In the genomic region with DNA sequence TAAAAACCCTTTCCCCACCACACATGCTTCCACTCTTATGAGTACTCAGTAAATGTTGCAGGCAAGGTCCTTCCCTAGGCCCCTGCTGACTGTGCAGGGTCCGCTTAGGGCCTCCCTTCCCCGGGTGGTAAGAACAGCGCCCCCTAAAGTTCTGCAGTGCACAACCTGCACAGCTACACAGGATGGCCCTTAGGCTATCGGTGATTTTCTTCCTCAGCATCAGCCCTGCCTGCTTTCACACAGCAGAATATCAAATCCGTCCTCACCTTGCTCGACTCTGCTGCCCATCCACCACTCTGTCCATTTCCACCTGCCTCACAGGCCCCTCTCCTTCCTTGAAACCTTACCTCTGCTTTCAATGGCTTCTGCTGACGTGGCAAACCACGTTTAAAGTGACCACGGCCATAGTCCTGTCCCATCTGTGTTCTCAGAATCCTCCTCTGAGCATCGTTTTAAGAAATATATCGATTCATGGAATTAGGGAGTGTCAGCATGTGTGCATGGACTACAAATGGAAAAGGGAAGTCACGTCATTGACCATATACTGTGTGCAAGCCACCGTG, we compare ENCODE assay signal across 22 cellular contexts. TPM values are rescaled to one million over a fixed set of nuclear protein-coding genes. Genes with fewer than 3 reads are reported as not detected.
DNase-seq lines count a peak whose midpoint lies in the region; ATAC-seq and TF ChIP-seq lines count a peak whose summit lies in the region.
"Had no signal": no experiment of that assay in that cellular context is flagged by ENCODE, and none has a peak within 500 bp of the region (broad histone marks: within the 10 kb centered on the region; RNA-seq: fewer than 3 reads in every experiment).

No MANE protein-coding gene starts in this region.

- peaks cover 7% of the 10 kb centered on the region for H3K27me3 ChIP-seq in A673 (replicated peaks; ENCODE audit: insufficient read depth, low read depth, low read length, poor library complexity)
- H3K27me3 ChIP-seq in OCI-LY1 (ENCODE audit: insufficient read depth, low read length) = no peaks in the 10 kb centered on the region
- H3K27me3 ChIP-seq in endodermal cell (ENCODE audit: control insufficient read depth, insufficient read depth, low read length, poor library complexity, severe bottlenecking) = peaks cover 32% of the 10 kb centered on the region
- H3K27me3 ChIP-seq: tibial nerve had no signal

- H3K9ac ChIP-seq in OCI-LY1 (ENCODE audit: low read length) = no peak overlapping the region
- H3K9ac ChIP-seq in endodermal cell (ENCODE audit: extremely low read depth, low read length, poor library complexity, severe bottlenecking) = no peak overlapping the region

- H3K36me3 ChIP-seq in A673 (ENCODE audit: insufficient read depth, low read length, poor library complexity, severe bottlenecking) (no peaks in the 10 kb centered on the region), OCI-LY1 (ENCODE audit: insufficient read depth, low read length) (no peaks in the 10 kb centered on the region), endodermal cell (ENCODE audit: control insufficient read depth, insufficient read depth, low read length) (no peaks in the 10 kb centered on the region)
- H3K36me3 ChIP-seq: heart left ventricle, tibial nerve had no signal

- H3K9me2 ChIP-seq in OCI-LY1 (ENCODE audit: low read depth, low read length) = no peaks in the 10 kb centered on the region

- no TSS peak for BruUV-seq in A673 (replicated peaks; lab: Mats Ljungman, UMichigan)

- H3K27ac Mint-ChIP-seq in endodermal cell = no peak overlapping the region
- H3K27ac Mint-ChIP-seq: activated CD4-positive, alpha-beta memory T cell treated with anti-CD3 and anti-CD28 coated beads for 36 hours; activated T-helper 17 cell treated with anti-CD3 and anti-CD28 coated beads, Interleukin-2, amount 50 U/mL, for 72 hours had no signal

- ATAC-seq in HG03097 (IDR thresholded peaks at IDR 0.05; ENCODE audit: low FRiP score, unreplicated experiment) = no peak
- ATAC-seq in GM19467 (IDR thresholded peaks at IDR 0.05; ENCODE audit: unreplicated experiment) = no peak
- ATAC-seq: activated T-helper 17 cell treated with anti-CD3 and anti-CD28 coated beads, Interleukin-2, amount 50 U/mL, for 72 hours; heart left ventricle; left colon had no signal

- no peaks in the 10 kb centered on the region for H4K20me1 ChIP-seq in OCI-LY1 (ENCODE audit: insufficient read depth, low read length)

- no peaks in the 10 kb centered on the region for H3F3A ChIP-seq in OCI-LY1 (ENCODE audit: insufficient read depth, low read length)

- POLR2A ChIA-PET in A673 (lab: Charles Lee; ENCODE audit: low non-redundant PET) = no interaction called here

- H2AFZ ChIP-seq in OCI-LY1 (ENCODE audit: low read length) = no peak overlapping the region

- H3K4me1 Mint-ChIP-seq in endodermal cell = no peaks in the 10 kb centered on the region
- H3K4me1 Mint-ChIP-seq: activated T-helper 17 cell treated with anti-CD3 and anti-CD28 coated beads, Interleukin-2, amount 50 U/mL, for 72 hours had no signal

- H3K27ac ChIP-seq in A673 (ENCODE audit: low read depth, low read length, poor library complexity, severe bottlenecking) (no peak overlapping the region), OCI-LY1 (ENCODE audit: low read depth, low read length, poor library complexity, severe bottlenecking) (no peak overlapping the region), endodermal cell (ENCODE audit: low read depth, low read length) (no peak overlapping the region)
- H3K27ac ChIP-seq: heart left ventricle, tibial nerve had no signal

- peaks cover 15% of the 10 kb centered on the region for H3K27me3 Mint-ChIP-seq in endodermal cell (ENCODE audit: insufficient read depth)

- no peak overlapping the region for H3K4me2 ChIP-seq in OCI-LY1 (ENCODE audit: low read length)

- DNase-seq in A673 (ENCODE audit: low spot score) (no peak), endodermal cell (peak; percentile 88), AG08395 (ENCODE audit: low spot score) (no peak)
- no peak for DNase-seq in activated naive CD4-positive, alpha-beta T cell treated with Interleukin-2 at 50 U/mL for 16 hours
- DNase-seq: activated CD4-positive, alpha-beta memory T cell treated with anti-CD3 and anti-CD28 coated beads for 36 hours; amygdala; GOT3; heart left ventricle; left colon; NCI-H1092; NCI-H226; stimulated activated CD4-positive, alpha-beta T cell treated with anti-CD3 and anti-CD28 coated beads, Interleukin-2, amount 100 ng/mL, for 24 hours; stimulated activated CD8-positive, alpha-beta memory T cell treated with anti-CD3 and anti-CD28 coated beads, Interleukin-4, amount 100 ng/mL, for 48 hours; T-helper 1 cell had no signal

- H3K36me3 Mint-ChIP-seq in endodermal cell (ENCODE audit: low read depth) = no peaks in the 10 kb centered on the region
- H3K36me3 Mint-ChIP-seq: activated CD4-positive, alpha-beta memory T cell treated with anti-CD3 and anti-CD28 coated beads for 36 hours had no signal

- H3K4me3 ChIP-seq in A673 (ENCODE audit: low read depth, low read length, poor library complexity, severe bottlenecking) (no peak overlapping the region), GM12875 (ENCODE audit: low read depth, low read length) (no peak overlapping the region), OCI-LY1 (ENCODE audit: low read depth, low read length, poor library complexity, severe bottlenecking) (no peak overlapping the region), endodermal cell (ENCODE audit: low read length) (no peak overlapping the region)
- H3K4me3 ChIP-seq: heart left ventricle, tibial nerve had no signal

- TF ChIP-seq CTCF in A673 (conservative IDR thresholded peaks at IDR 0.05; ENCODE audit: low read depth, low read length) (0 out of 2 replicates have a peak, but pooled peaks have one; percentile 21), GM12875 (IDR thresholded peaks at IDR 0.05; ENCODE audit: borderline replicate concordance, insufficient read depth, low read depth, low read length) (peak; percentile 19; the same call in 1 of the 2 replicates), OCI-LY1 (IDR thresholded peaks at IDR 0.05; ENCODE audit: low read length) (peak; percentile 42; the same call in 1 of the 2 replicates), endodermal cell (conservative IDR thresholded peaks at IDR 0.05) (peak; percentile 89)

- H3K79me2 ChIP-seq in OCI-LY1 (ENCODE audit: insufficient read depth, low read length) = no peaks in the 10 kb centered on the region

- intact Hi-C loops in A673 (cut with micrococcal nuclease; ENCODE audit: unreplicated experiment) = no loop called here

- no peak overlapping the region for H3K4me3 Mint-ChIP-seq in endodermal cell
- H3K4me3 Mint-ChIP-seq: activated CD4-positive, alpha-beta memory T cell treated with anti-CD3 and anti-CD28 coated beads for 36 hours; activated T-helper 17 cell treated with anti-CD3 and anti-CD28 coated beads, Interleukin-2, amount 50 U/mL, for 72 hours had no signal

- H3K9me3 ChIP-seq in A673 (ENCODE audit: low read depth, low read length, poor library complexity, severe bottlenecking) = no peaks in the 10 kb centered on the region
- no peaks in the 10 kb centered on the region for H3K9me3 ChIP-seq in OCI-LY1 (ENCODE audit: low read length)
- no peaks in the 10 kb centered on the region for H3K9me3 ChIP-seq in endodermal cell (ENCODE audit: control insufficient read depth, low read length)
- H3K9me3 ChIP-seq: heart left ventricle, tibial nerve had no signal

- no peaks in the 10 kb centered on the region for H3K9me3 Mint-ChIP-seq in endodermal cell
- H3K9me3 Mint-ChIP-seq: activated CD4-positive, alpha-beta memory T cell treated with anti-CD3 and anti-CD28 coated beads for 36 hours; activated T-helper 17 cell treated with anti-CD3 and anti-CD28 coated beads, Interleukin-2, amount 50 U/mL, for 72 hours had no signal

- no peaks in the 10 kb centered on the region for H3K4me1 ChIP-seq in A673 (ENCODE audit: insufficient read depth, low read length, poor library complexity, severe bottlenecking)
- no peaks in the 10 kb centered on the region for H3K4me1 ChIP-seq in OCI-LY1 (ENCODE audit: insufficient read depth, low read length, severe bottlenecking)
- H3K4me1 ChIP-seq in endodermal cell (ENCODE audit: control insufficient read depth, insufficient read depth, low read length) = no peaks in the 10 kb centered on the region

- CTCF ChIA-PET in A673 (lab: Charles Lee) = no interaction called here

- WGBS in endodermal cell (ENCODE audit: insufficient coverage in 1 of 2, insufficient read length in 1 of 2), 2 experiments = 72 to 75% methylated on average over 13 of the region's 13 CpGs

RNA-seq across cellular contexts. Expression of a gene that starts 51.4 kb away (rescaled TPM):
- 0.04 TPM in 1 of 2 replicates, not detected in the other for total RNA-seq in A673 (2021)
- under 1 TPM in 1 of 2 donors, not detected in 1; 0.15 TPM for total RNA-seq in endodermal cell
- 1.1 TPM for polyA plus RNA-seq in endodermal cell (2013, experiment 1 of 2)
- 0.83 TPM for polyA plus RNA-seq in endodermal cell (2013, experiment 2 of 2)
- total RNA-seq: activated CD4-positive, alpha-beta memory T cell treated with anti-CD3 and anti-CD28 coated beads for 36 hours; activated T-helper 17 cell treated with anti-CD3 and anti-CD28 coated beads, Interleukin-2, amount 50 U/mL, for 72 hours; epithelial cell of proximal tubule; left colon; pulmonary artery endothelial cell had no signal

Comparison
In these comparisons a context has a peak if more than half of its experiments do, and no peak if none do; other contexts are left out.
1. CTCF ChIP-seq: peak in every context shown above with its lines; median percentile 89 in endodermal cell; 42 in OCI-LY1; 21 in A673; 19 in GM12875.